ENCODE assay signal across 19 cellular contexts in genomic region chr15:44646460-44646859, GRCh38. TPM values are rescaled to one million over a fixed set of nuclear protein-coding genes. Genes with fewer than 3 reads are reported as not detected.
DNase-seq lines count a peak whose midpoint lies in the region; ATAC-seq and TF ChIP-seq lines count a peak whose summit lies in the region.
"Had no signal": no experiment of that assay in that cellular context is flagged by ENCODE, and none has a peak within 500 bp of the region (broad histone marks: within the 10 kb centered on the region; RNA-seq: fewer than 3 reads in every experiment).

No MANE protein-coding gene starts in this region.

- peak overlapping the region; percentile 45 for H3K27ac Mint-ChIP-seq in activated T-cell treated with anti-CD3 and anti-CD28 coated beads, Interleukin-2, amount 50 U/mL, for 24 hours
- peak overlapping the region; percentile 16 for H3K27ac Mint-ChIP-seq in CD8-positive, alpha-beta T cell
- peak overlapping the region; percentile 10 for H3K27ac Mint-ChIP-seq in activated T-helper 17 cell treated with anti-CD3 and anti-CD28 coated beads, Interleukin-2, amount 50 U/mL, for 72 hours
- H3K27ac Mint-ChIP-seq in immature natural killer cell, result peak overlapping the region in 4 of 6 donors; percentile 11 to 70 (median 41)

- H3K9me3 Mint-ChIP-seq in activated T-cell treated with anti-CD3 and anti-CD28 coated beads, Interleukin-2, amount 50 U/mL, for 24 hours, result peaks cover 9% of the 10 kb centered on the region
- H3K9me3 Mint-ChIP-seq in CD8-positive, alpha-beta T cell, result peaks cover 7% of the 10 kb centered on the region
- H3K9me3 Mint-ChIP-seq in activated T-helper 17 cell treated with anti-CD3 and anti-CD28 coated beads, Interleukin-2, amount 50 U/mL, for 72 hours, result peaks cover 6% of the 10 kb centered on the region
- H3K9me3 Mint-ChIP-seq in immature natural killer cell, result no peaks in the 10 kb centered on the region

- no peak for DNase-seq in activated T-cell treated with anti-CD3 and anti-CD28 coated beads, Interleukin-2, amount 50 U/mL, for 24 hours
- no peak for DNase-seq in activated T-cell treated with anti-CD3 and anti-CD28 coated beads, Interleukin-2, amount 50 U/mL, for 48 hours
- DNase-seq in CD8-positive, alpha-beta T cell, result no peak
- DNase-seq in immature natural killer cell, result no peak
- DNase-seq in GDM1 (lab: John Stamatoyannopoulos, UW), result no peak
- no peak for DNase-seq in stimulated activated CD4-positive, alpha-beta T cell treated with anti-CD3 and anti-CD28 coated beads, Interleukin-4, amount 100 ng/mL, for 1 hour
- no peak for DNase-seq in NAMALWA (ENCODE audit: low spot score)
- DNase-seq: CD8-positive, alpha-beta memory T cell; DMS53; EL; GOT3; NCI-H1105 treated with DMSO at 0.1 percent for 48 hours; NCI-H1694 treated with DMSO at 0.1 percent for 48 hours; NCI-H748 treated with DMSO at 0.1 percent for 48 hours; NK-92 treated with Interleukin-12 subunit alpha and Interleukin-12 subunit beta, amount 100 ng/mL, for 24 hours; Peyer's patch had no signal

- peaks cover 81% of the 10 kb centered on the region for H3K36me3 Mint-ChIP-seq in activated T-cell treated with anti-CD3 and anti-CD28 coated beads, Interleukin-2, amount 50 U/mL, for 24 hours (ENCODE audit: low read depth)
- H3K36me3 Mint-ChIP-seq in CD8-positive, alpha-beta T cell, result peaks cover 82% of the 10 kb centered on the region
- H3K36me3 Mint-ChIP-seq in activated T-helper 17 cell treated with anti-CD3 and anti-CD28 coated beads, Interleukin-2, amount 50 U/mL, for 72 hours (ENCODE audit: low read depth), result peaks cover 89% of the 10 kb centered on the region
- H3K36me3 Mint-ChIP-seq in immature natural killer cell, result peaks cover 29 to 42% (median 39%) of the 10 kb centered on the region in 3 donors

- H3K36me3 ChIP-seq in CD8-positive, alpha-beta T cell (ENCODE audit: insufficient read depth, low read length), result peaks cover 31% of the 10 kb centered on the region

- peaks cover 12% of the 10 kb centered on the region for H3K4me1 ChIP-seq in CD8-positive, alpha-beta T cell (ENCODE audit: insufficient read depth, low read length)
- H3K4me1 ChIP-seq: A549, Peyer's patch had no signal

- CTCF ChIA-PET in CD8-positive, alpha-beta T cell (lab: Charles Lee), result no interaction called here

- peaks cover 63% of the 10 kb centered on the region for H3K4me1 Mint-ChIP-seq in activated T-cell treated with anti-CD3 and anti-CD28 coated beads, Interleukin-2, amount 50 U/mL, for 24 hours (ENCODE audit: low read depth)
- peaks cover 61% of the 10 kb centered on the region for H3K4me1 Mint-ChIP-seq in CD8-positive, alpha-beta T cell (ENCODE audit: low read depth)
- H3K4me1 Mint-ChIP-seq in activated T-helper 17 cell treated with anti-CD3 and anti-CD28 coated beads, Interleukin-2, amount 50 U/mL, for 72 hours, result peaks cover 40% of the 10 kb centered on the region
- peaks cover 32 to 64% of the 10 kb centered on the region in 2 donors for H3K4me1 Mint-ChIP-seq in immature natural killer cell

- POLR2A ChIA-PET in CD8-positive, alpha-beta T cell (lab: Charles Lee), result interaction anchor here (2.0 kb wide), 1 partner anchor 16 kb away, joined by 7 read pairs; no protein-coding TSS in a partner anchor

- no peak overlapping the region for H3K27ac ChIP-seq in CD8-positive, alpha-beta T cell (ENCODE audit: low read depth, low read length)
- H3K27ac ChIP-seq: A549, Peyer's patch had no signal

- no peaks in the 10 kb centered on the region for H3K9me3 ChIP-seq in CD8-positive, alpha-beta T cell (ENCODE audit: low read length)
- H3K9me3 ChIP-seq: A549, Peyer's patch had no signal

- no peaks in the 10 kb centered on the region for H3K27me3 ChIP-seq in CD8-positive, alpha-beta T cell (ENCODE audit: insufficient read depth, low read length)
- H3K27me3 ChIP-seq: Peyer's patch had no signal

- no peak for ATAC-seq in CD8-positive, alpha-beta T cell
- ATAC-seq in activated T-helper 17 cell treated with anti-CD3 and anti-CD28 coated beads, Interleukin-2, amount 50 U/mL, for 72 hours (replicated peaks), result no peak
- ATAC-seq: A549, Right ventricle myocardium inferior had no signal

- no peak overlapping the region for H3K4me3 ChIP-seq in CD8-positive, alpha-beta T cell (ENCODE audit: low read depth, low read length)
- H3K4me3 ChIP-seq: A549, Peyer's patch had no signal

- TF ChIP-seq CTCF in CD8-positive, alpha-beta T cell (IDR thresholded peaks at IDR 0.05), result no peak

- intact Hi-C loops in CD8-positive, alpha-beta T cell (cut with DNase I, micrococcal nuclease), result no loop called here

- no peaks in the 10 kb centered on the region for H3K27me3 Mint-ChIP-seq in activated T-cell treated with anti-CD3 and anti-CD28 coated beads, Interleukin-2, amount 50 U/mL, for 24 hours
- no peaks in the 10 kb centered on the region for H3K27me3 Mint-ChIP-seq in CD8-positive, alpha-beta T cell (ENCODE audit: low read depth)
- no peaks in the 10 kb centered on the region for H3K27me3 Mint-ChIP-seq in activated T-helper 17 cell treated with anti-CD3 and anti-CD28 coated beads, Interleukin-2, amount 50 U/mL, for 72 hours
- no peaks in the 10 kb centered on the region for H3K27me3 Mint-ChIP-seq in immature natural killer cell (ENCODE audit: low read depth in 3 of 3)
- H3K27me3 Mint-ChIP-seq: CD8-positive, alpha-beta memory T cell had no signal

- H3K4me3 Mint-ChIP-seq in activated T-cell treated with anti-CD3 and anti-CD28 coated beads, Interleukin-2, amount 50 U/mL, for 24 hours, result no peak overlapping the region
- no peak overlapping the region for H3K4me3 Mint-ChIP-seq in CD8-positive, alpha-beta T cell
- H3K4me3 Mint-ChIP-seq in activated T-helper 17 cell treated with anti-CD3 and anti-CD28 coated beads, Interleukin-2, amount 50 U/mL, for 72 hours, result peak overlapping the region; percentile 15
- H3K4me3 Mint-ChIP-seq in immature natural killer cell, result no peak overlapping the region
- H3K4me3 Mint-ChIP-seq: CD8-positive, alpha-beta memory T cell had no signal

RNA-seq across cellular contexts. Expression of gene SPG11, which starts 17.0 kb away (rescaled TPM):
- 10 to 100 TPM; 41.9 to 42.4 TPM for total RNA-seq in CD8-positive, alpha-beta T cell
- 10 to 100 TPM; 55.7 to 98.4 TPM for total RNA-seq in activated T-helper 17 cell treated with anti-CD3 and anti-CD28 coated beads, Interleukin-2, amount 50 U/mL, for 72 hours
- 10 to 100 TPM; 22.0 to 37.3 (median 26.1) TPM for polyA plus RNA-seq in immature natural killer cell
